ENCODE assay signal across 28 cellular contexts in genomic region chr2:158094487-158095092, GRCh38. TPM values are rescaled to one million over a fixed set of nuclear protein-coding genes. Genes with fewer than 3 reads are reported as not detected.
DNase-seq lines count a peak whose midpoint lies in the region; ATAC-seq and TF ChIP-seq lines count a peak whose summit lies in the region.
"Had no signal": no experiment of that assay in that cellular context is flagged by ENCODE, and none has a peak within 500 bp of the region (broad histone marks: within the 10 kb centered on the region; RNA-seq: fewer than 3 reads in every experiment).

No MANE protein-coding gene starts in this region.

- TF ChIP-seq CTCF in body of pancreas (IDR thresholded peaks at IDR 0.05) (no peak), MCF 10A (IDR thresholded peaks at IDR 0.05; ENCODE audit: unreplicated experiment) (no peak)

- BruUV-seq in MCF 10A (replicated peaks; lab: Mats Ljungman, UMichigan), result no TSS peak

- DNase-seq in HuH-7 (ENCODE audit: low spot score), result peak; percentile 34
- DNase-seq in body of pancreas, result peak in 3 of 4 donors; percentile 11 to 13 (median 11)
- DNase-seq in left kidney (ENCODE audit: low read depth, low spot score), result peak; percentile 62
- DNase-seq in renal cortical epithelial cell (ENCODE audit: low read depth), result peak; percentile 99
- no peak for DNase-seq in MCF 10A (ENCODE audit: unreplicated experiment)
- no peak for DNase-seq in H7
- DNase-seq in NCI-H345 (lab: John Stamatoyannopoulos, UW), result no peak
- DNase-seq: activated gamma-delta T cell; CD4-positive, alpha-beta T cell; dermis blood vessel endothelial cell; DND-41; heart right ventricle; immature natural killer cell; Kasumi-1; NCI-H524; Right ventricle myocardium superior; stimulated activated CD4-positive, alpha-beta T cell treated with anti-CD3 and anti-CD28 coated beads, Interleukin-4, amount 100 ng/mL, for 24 hours; stimulated activated naive CD8-positive, alpha-beta T cell treated with anti-CD3 and anti-CD28 coated beads, Interleukin-15, amount 100 ng/mL, for 72 hours; T-cell; trophoblast cell had no signal

- H3K27ac ChIP-seq in body of pancreas, result peak overlapping the region; percentile 34 to 80 (median 61)
- H3K27ac ChIP-seq: breast epithelium, heart right ventricle, prostate gland had no signal

- H3K36me3 Mint-ChIP-seq in MCF 10A (ENCODE audit: insufficient read depth, unreplicated experiment), result no peaks in the 10 kb centered on the region
- H3K36me3 Mint-ChIP-seq: immature natural killer cell, memory B cell, T-cell had no signal

- H3K27me3 Mint-ChIP-seq in MCF 10A (ENCODE audit: insufficient read depth, unreplicated experiment), result no peaks in the 10 kb centered on the region
- H3K27me3 Mint-ChIP-seq: stimulated activated naive CD8-positive, alpha-beta T cell treated with anti-CD3 and anti-CD28 coated beads, Interleukin-15, amount 100 ng/mL, for 72 hours had no signal

- H3K4me3 ChIP-seq in body of pancreas (no peak overlapping the region), H7 (ENCODE audit: insufficient read depth, low read depth, low read length) (no peak overlapping the region)
- H3K4me3 ChIP-seq: breast epithelium, HAP-1, heart right ventricle, prostate gland, smooth muscle cell had no signal

- no peak for TF ChIP-seq POLR2A in body of pancreas (IDR thresholded peaks at IDR 0.05)

- peak; percentile 83 for ATAC-seq in body of pancreas
- no peak for ATAC-seq in HG02981 (IDR thresholded peaks at IDR 0.05; ENCODE audit: unreplicated experiment)
- ATAC-seq: heart right ventricle; stimulated activated naive CD8-positive, alpha-beta T cell treated with anti-CD3 and anti-CD28 coated beads, Interleukin-15, amount 100 ng/mL, for 72 hours; T-cell had no signal

- peaks cover 3% of the 10 kb centered on the region for H3K4me1 Mint-ChIP-seq in MCF 10A (ENCODE audit: insufficient read depth, unreplicated experiment)
- H3K4me1 Mint-ChIP-seq: immature natural killer cell; memory B cell; stimulated activated naive CD8-positive, alpha-beta T cell treated with anti-CD3 and anti-CD28 coated beads, Interleukin-15, amount 100 ng/mL, for 72 hours; T-cell had no signal

- 55 to 69% methylated on average over 2 of the region's 2 CpGs for WGBS in body of pancreas, 2 donors

- intact Hi-C loops in body of pancreas (cut with DNase I), result no loop called here
- intact Hi-C loops in MCF 10A (cut with micrococcal nuclease), result no loop called here

- no peaks in the 10 kb centered on the region for H3K27me3 ChIP-seq in body of pancreas
- no peaks in the 10 kb centered on the region for H3K27me3 ChIP-seq in H7 (ENCODE audit: control insufficient read depth, insufficient read depth, low read length)
- H3K27me3 ChIP-seq: breast epithelium, heart right ventricle had no signal

- no peaks in the 10 kb centered on the region for H3K9me3 Mint-ChIP-seq in MCF 10A (ENCODE audit: unreplicated experiment)
- H3K9me3 Mint-ChIP-seq: CD4-positive, alpha-beta T cell; memory B cell; T-cell had no signal

- H3K4me3 Mint-ChIP-seq in MCF 10A (ENCODE audit: unreplicated experiment), result no peak overlapping the region
- H3K4me3 Mint-ChIP-seq: CD4-positive, alpha-beta T cell; immature natural killer cell; memory B cell; stimulated activated naive CD8-positive, alpha-beta T cell treated with anti-CD3 and anti-CD28 coated beads, Interleukin-15, amount 100 ng/mL, for 72 hours; T-cell had no signal

- H3K9me3 ChIP-seq in body of pancreas, result no peaks in the 10 kb centered on the region
- H3K9me3 ChIP-seq: breast epithelium, HAP-1, heart right ventricle, prostate gland had no signal

- CTCF ChIA-PET in MCF 10A (lab: Yijun Ruan, JAX), result interaction anchor here (0.6 to 1.0 kb wide), 3 partner anchors 13 to 660 kb away, joined by 3 to 4 read pairs (median 3); no protein-coding TSS in a partner anchor

- H3K36me3 ChIP-seq in body of pancreas (replicated peaks in 1 of 2; ENCODE audit: insufficient read depth in 1 of 2, low read depth in 2 of 2) (no peaks in the 10 kb centered on the region), H7 (replicated peaks; ENCODE audit: control insufficient read depth, insufficient read depth, low read length) (no peaks in the 10 kb centered on the region)
- H3K36me3 ChIP-seq: breast epithelium, HAP-1, heart right ventricle, prostate gland had no signal

- no peak overlapping the region for H3K27ac Mint-ChIP-seq in MCF 10A (ENCODE audit: low read depth, unreplicated experiment)
- H3K27ac Mint-ChIP-seq: CD4-positive, alpha-beta T cell; immature natural killer cell; memory B cell; stimulated activated naive CD8-positive, alpha-beta T cell treated with anti-CD3 and anti-CD28 coated beads, Interleukin-15, amount 100 ng/mL, for 72 hours; T-cell had no signal

- POLR2A ChIA-PET in MCF 10A (lab: Yijun Ruan, JAX), result no interaction called here

- peaks cover 7% of the 10 kb centered on the region for H3K4me1 ChIP-seq in body of pancreas
- H3K4me1 ChIP-seq: breast epithelium, HAP-1, heart right ventricle, prostate gland had no signal

RNA-seq across cellular contexts. Expression of gene UPP2, which starts 7.1 kb away (rescaled TPM):
- total RNA-seq in body of pancreas (not detected), renal cortical epithelial cell (0.25 TPM in 1 of 2 replicates, not detected in the other), MCF 10A (2022) (not detected in 2 replicates)
- not detected in 2 replicates for total RNA-seq in H7 (2014; rRNA removed; shearing (Covaris generic))
- total RNA-seq: CD4-positive, alpha-beta T cell; dermis blood vessel endothelial cell; endothelial cell of umbilical vein; heart right ventricle; HT1080; prostate gland; Right ventricle myocardium superior; smooth muscle cell; T-cell had no signal

Comparison
In these comparisons a context has a peak if more than half of its experiments do, and no peak if none do; other contexts are left out.
1. DNase-seq: peak in HuH-7 (single experiment), body of pancreas (3 of 4), left kidney (single experiment) and renal cortical epithelial cell (single experiment); none in MCF 10A (single experiment), H7 (single experiment) and NCI-H345 (single experiment).